Comparison of ENCODE assay signal across 1 cellular context in the genomic region with DNA sequence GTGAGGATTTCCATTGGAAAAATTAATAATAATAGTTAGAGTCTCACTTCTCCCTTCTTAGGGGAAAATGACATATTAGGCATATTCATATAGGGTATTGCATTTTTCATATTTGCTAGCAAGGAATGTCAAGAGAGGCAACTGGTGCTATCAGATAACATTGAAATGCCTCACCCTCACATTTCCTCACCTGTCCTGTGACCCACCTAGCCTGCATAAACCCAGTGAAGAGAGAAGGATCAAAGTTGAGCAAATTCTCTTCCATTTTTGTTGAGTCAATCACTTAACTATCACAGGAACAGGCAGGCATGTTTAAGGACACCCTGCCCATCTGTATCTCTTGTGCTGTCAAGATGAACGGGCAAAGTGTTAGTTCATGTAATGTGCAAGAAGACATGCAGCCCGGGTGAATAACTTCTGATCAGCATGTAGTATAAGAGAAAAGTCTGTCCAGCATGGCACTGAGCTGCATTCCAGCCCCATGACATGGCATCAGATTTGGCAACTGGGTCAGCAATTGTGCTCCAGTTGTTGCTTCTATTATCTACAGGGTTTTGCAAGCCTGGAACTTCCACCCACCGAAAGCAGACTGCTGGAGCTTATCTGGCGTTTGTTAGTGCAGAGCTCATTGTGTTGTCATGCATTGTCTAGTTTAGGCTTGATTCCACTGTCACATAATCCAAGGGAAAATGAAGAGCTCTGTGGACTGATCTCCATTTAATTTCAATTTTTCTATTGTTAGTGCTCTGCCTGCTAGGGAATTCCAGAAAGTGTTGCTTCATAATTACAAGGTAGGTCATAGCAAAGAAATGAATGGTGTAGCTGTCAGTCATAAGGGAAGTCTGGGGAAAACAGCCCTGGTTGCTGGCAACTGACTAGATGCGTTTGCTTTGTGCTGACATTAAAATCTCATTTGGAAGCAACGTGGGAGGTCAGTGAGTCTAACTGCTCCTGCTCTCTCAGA.
TF ChIP-seq lines count a peak whose summit lies in the region.

No MANE protein-coding gene starts in this region.

TF ChIP-seq in HepG2, 621 proteins besides CTCF, POLR2A, EP300 and RAD21 (continued from another document and continues in another):
- TF ChIP-seq, protein P1, sequence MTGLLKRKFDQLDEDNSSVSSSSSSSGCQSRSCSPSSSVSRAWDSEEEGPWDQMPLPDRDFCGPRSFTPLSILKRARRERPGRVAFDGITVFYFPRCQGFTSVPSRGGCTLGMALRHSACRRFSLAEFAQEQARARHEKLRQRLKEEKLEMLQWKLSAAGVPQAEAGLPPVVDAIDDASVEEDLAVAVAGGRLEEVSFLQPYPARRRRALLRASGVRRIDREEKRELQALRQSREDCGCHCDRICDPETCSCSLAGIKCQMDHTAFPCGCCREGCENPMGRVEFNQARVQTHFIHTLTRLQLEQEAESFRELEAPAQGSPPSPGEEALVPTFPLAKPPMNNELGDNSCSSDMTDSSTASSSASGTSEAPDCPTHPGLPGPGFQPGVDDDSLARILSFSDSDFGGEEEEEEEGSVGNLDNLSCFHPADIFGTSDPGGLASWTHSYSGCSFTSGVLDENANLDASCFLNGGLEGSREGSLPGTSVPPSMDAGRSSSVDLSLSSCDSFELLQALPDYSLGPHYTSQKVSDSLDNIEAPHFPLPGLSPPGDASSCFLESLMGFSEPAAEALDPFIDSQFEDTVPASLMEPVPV (CRISPR knock-in tag; IDR thresholded peaks at IDR 0.05): no peak
- TF ChIP-seq TEAD3 (CRISPR knock-in tag; optimal IDR thresholded peaks at IDR 0.05; ENCODE audit: borderline replicate concordance) (peak; percentile 85), ZNF335 (CRISPR knock-in tag; IDR thresholded peaks at IDR 0.05) (0 out of 2 replicates have a peak, but pooled peaks have one; percentile 55), HOXD1 (CRISPR knock-in tag; IDR thresholded peaks at IDR 0.05) (no peak), ZNF292 (CRISPR knock-in tag; IDR thresholded peaks at IDR 0.05; ENCODE audit: borderline replicate concordance, low read depth) (no peak), REPIN1 (CRISPR knock-in tag; IDR thresholded peaks at IDR 0.05; ENCODE audit: borderline replicate concordance, low read depth) (0 out of 2 replicates have a peak, but pooled peaks have one; percentile 49), MZF1 (CRISPR knock-in tag; IDR thresholded peaks at IDR 0.05; ENCODE audit: borderline replicate concordance) (no peak), ZBTB38 (CRISPR knock-in tag; IDR thresholded peaks at IDR 0.05) (peak; percentile 45; the same call in 1 of the 2 replicates), SOX5 (CRISPR knock-in tag; IDR thresholded peaks at IDR 0.05; ENCODE audit: borderline replicate concordance) (peak; percentile 78), EHMT2 (IDR thresholded peaks at IDR 0.05; ENCODE audit: borderline replicate concordance, low read depth, low read length) (peak; percentile 53; the same call in 1 of the 2 replicates), ZNF652 (CRISPR knock-in tag; IDR thresholded peaks at IDR 0.05; ENCODE audit: borderline replicate concordance, low read depth) (peak; percentile 21; the same call in 1 of the 2 replicates), NCOA2 (CRISPR knock-in tag; IDR thresholded peaks at IDR 0.05) (no peak; the same call in 1 of the 2 replicates), RCOR2 (CRISPR knock-in tag; IDR thresholded peaks at IDR 0.05) (peak; percentile 22; the same call in 1 of the 2 replicates), ZFP36L1 (CRISPR knock-in tag; IDR thresholded peaks at IDR 0.05) (0 out of 2 replicates have a peak, but pooled peaks have one; percentile 33), JUN (CRISPR knock-in tag; IDR thresholded peaks at IDR 0.05) (peak; percentile 71), ZBTB7A (CRISPR knock-in tag; IDR thresholded peaks at IDR 0.05) (no peak), ZNF496 (CRISPR knock-in tag; IDR thresholded peaks at IDR 0.05; ENCODE audit: insufficient replicate concordance) (no peak), YY1 (IDR thresholded peaks at IDR 0.05; ENCODE audit: insufficient read depth, insufficient replicate concordance, low read depth, low read length) (no peak), ZNF644 (CRISPR knock-in tag; IDR thresholded peaks at IDR 0.05; ENCODE audit: low read depth) (peak; percentile 55; the same call in 1 of the 2 replicates), ZSCAN29 (CRISPR knock-in tag; conservative IDR thresholded peaks at IDR 0.05) (0 out of 2 replicates have a peak, but pooled peaks have one; percentile 23), ZNF501 (CRISPR knock-in tag; IDR thresholded peaks at IDR 0.05) (peak; percentile 15; the same call in 1 of the 2 replicates), NR2F6 (IDR thresholded peaks at IDR 0.05) (no peak), NR2F6 (CRISPR knock-in tag; IDR thresholded peaks at IDR 0.05) (peak; percentile 8; the same call in 1 of the 2 replicates), MED1 (CRISPR knock-in tag; IDR thresholded peaks at IDR 0.05) (peak; percentile 78), XRCC5 (optimal IDR thresholded peaks at IDR 0.05; ENCODE audit: low read length) (no peak), HNRNPUL1 (IDR thresholded peaks at IDR 0.05; ENCODE audit: low read depth, low read length) (no peak), FOXA3 (CRISPR knock-in tag; IDR thresholded peaks at IDR 0.05) (peak; percentile 32; the same call in 1 of the 2 replicates), ZNF263 (CRISPR knock-in tag; IDR thresholded peaks at IDR 0.05) (peak; percentile 33; the same call in 1 of the 2 replicates), PAF1 (CRISPR knock-in tag; IDR thresholded peaks at IDR 0.05) (no peak), SMAD9 (CRISPR knock-in tag; IDR thresholded peaks at IDR 0.05) (no peak), ZNF556 (CRISPR knock-in tag; IDR thresholded peaks at IDR 0.05; ENCODE audit: borderline replicate concordance) (no peak), RXRA (CRISPR knock-in tag; IDR thresholded peaks at IDR 0.05) (peak; percentile 55; the same call in 1 of the 2 replicates), SAP130 (CRISPR knock-in tag; IDR thresholded peaks at IDR 0.05; ENCODE audit: low read depth) (peak; percentile 37; the same call in 1 of the 2 replicates), ZSCAN31 (CRISPR knock-in tag; IDR thresholded peaks at IDR 0.05; ENCODE audit: low read depth) (no peak), AKAP8 (CRISPR knock-in tag; IDR thresholded peaks at IDR 0.05) (no peak), ZNF879 (CRISPR knock-in tag; IDR thresholded peaks at IDR 0.05) (no peak), MAZ (IDR thresholded peaks at IDR 0.05; ENCODE audit: borderline replicate concordance, low read depth, low read length) (no peak), MAZ (CRISPR knock-in tag; IDR thresholded peaks at IDR 0.05; ENCODE audit: low read depth) (peak; percentile 41; the same call in 1 of the 2 replicates), ZNF530 (CRISPR knock-in tag; IDR thresholded peaks at IDR 0.05; ENCODE audit: low read depth) (no peak), CBX5 (CRISPR knock-in tag; IDR thresholded peaks at IDR 0.05; ENCODE audit: borderline replicate concordance) (peak; percentile 50; the same call in 1 of the 2 replicates), SALL1 (CRISPR knock-in tag; IDR thresholded peaks at IDR 0.05) (peak; percentile 45; the same call in 1 of the 2 replicates), ZNF274 (CRISPR knock-in tag; IDR thresholded peaks at IDR 0.05) (no peak), GLI4 (CRISPR knock-in tag; IDR thresholded peaks at IDR 0.05; ENCODE audit: borderline replicate concordance) (no peak), ZNF451 (CRISPR knock-in tag; IDR thresholded peaks at IDR 0.05) (no peak), ZNF674 (CRISPR knock-in tag; IDR thresholded peaks at IDR 0.05; ENCODE audit: low read depth) (0 out of 2 replicates have a peak, but pooled peaks have one; percentile 41)
- TF ChIP-seq, protein P2, sequence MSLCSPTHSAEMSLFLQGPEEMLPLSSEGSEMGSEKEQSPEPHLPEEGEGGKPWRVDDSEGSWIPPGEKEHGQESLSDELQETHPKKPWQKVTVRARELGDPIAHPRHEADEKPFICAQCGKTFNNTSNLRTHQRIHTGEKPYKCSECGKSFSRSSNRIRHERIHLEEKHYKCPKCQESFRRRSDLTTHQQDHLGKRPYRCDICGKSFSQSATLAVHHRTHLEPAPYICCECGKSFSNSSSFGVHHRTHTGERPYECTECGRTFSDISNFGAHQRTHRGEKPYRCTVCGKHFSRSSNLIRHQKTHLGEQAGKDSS (CRISPR knock-in tag; IDR thresholded peaks at IDR 0.05; ENCODE audit: borderline replicate concordance, low read depth): no peak
- TF ChIP-seq, protein P3, sequence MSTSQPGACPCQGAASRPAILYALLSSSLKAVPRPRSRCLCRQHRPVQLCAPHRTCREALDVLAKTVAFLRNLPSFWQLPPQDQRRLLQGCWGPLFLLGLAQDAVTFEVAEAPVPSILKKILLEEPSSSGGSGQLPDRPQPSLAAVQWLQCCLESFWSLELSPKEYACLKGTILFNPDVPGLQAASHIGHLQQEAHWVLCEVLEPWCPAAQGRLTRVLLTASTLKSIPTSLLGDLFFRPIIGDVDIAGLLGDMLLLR (CRISPR knock-in tag; IDR thresholded peaks at IDR 0.05): no peak
- TF ChIP-seq, protein P4, sequence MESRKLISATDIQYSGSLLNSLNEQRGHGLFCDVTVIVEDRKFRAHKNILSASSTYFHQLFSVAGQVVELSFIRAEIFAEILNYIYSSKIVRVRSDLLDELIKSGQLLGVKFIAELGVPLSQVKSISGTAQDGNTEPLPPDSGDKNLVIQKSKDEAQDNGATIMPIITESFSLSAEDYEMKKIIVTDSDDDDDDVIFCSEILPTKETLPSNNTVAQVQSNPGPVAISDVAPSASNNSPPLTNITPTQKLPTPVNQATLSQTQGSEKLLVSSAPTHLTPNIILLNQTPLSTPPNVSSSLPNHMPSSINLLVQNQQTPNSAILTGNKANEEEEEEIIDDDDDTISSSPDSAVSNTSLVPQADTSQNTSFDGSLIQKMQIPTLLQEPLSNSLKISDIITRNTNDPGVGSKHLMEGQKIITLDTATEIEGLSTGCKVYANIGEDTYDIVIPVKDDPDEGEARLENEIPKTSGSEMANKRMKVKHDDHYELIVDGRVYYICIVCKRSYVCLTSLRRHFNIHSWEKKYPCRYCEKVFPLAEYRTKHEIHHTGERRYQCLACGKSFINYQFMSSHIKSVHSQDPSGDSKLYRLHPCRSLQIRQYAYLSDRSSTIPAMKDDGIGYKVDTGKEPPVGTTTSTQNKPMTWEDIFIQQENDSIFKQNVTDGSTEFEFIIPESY (CRISPR knock-in tag; IDR thresholded peaks at IDR 0.05): peak; percentile 19; the same call in 1 of the 2 replicates
- TF ChIP-seq, protein P5, sequence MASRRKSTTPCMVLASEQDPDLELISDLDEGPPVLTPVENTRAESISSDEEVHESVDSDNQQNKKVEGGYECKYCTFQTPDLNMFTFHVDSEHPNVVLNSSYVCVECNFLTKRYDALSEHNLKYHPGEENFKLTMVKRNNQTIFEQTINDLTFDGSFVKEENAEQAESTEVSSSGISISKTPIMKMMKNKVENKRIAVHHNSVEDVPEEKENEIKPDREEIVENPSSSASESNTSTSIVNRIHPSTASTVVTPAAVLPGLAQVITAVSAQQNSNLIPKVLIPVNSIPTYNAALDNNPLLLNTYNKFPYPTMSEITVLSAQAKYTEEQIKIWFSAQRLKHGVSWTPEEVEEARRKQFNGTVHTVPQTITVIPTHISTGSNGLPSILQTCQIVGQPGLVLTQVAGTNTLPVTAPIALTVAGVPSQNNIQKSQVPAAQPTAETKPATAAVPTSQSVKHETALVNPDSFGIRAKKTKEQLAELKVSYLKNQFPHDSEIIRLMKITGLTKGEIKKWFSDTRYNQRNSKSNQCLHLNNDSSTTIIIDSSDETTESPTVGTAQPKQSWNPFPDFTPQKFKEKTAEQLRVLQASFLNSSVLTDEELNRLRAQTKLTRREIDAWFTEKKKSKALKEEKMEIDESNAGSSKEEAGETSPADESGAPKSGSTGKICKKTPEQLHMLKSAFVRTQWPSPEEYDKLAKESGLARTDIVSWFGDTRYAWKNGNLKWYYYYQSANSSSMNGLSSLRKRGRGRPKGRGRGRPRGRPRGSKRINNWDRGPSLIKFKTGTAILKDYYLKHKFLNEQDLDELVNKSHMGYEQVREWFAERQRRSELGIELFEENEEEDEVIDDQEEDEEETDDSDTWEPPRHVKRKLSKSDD (CRISPR knock-in tag; IDR thresholded peaks at IDR 0.05; ENCODE audit: low read depth): 0 out of 2 replicates have a peak, but pooled peaks have one; percentile 67
- TF ChIP-seq, protein P6, sequence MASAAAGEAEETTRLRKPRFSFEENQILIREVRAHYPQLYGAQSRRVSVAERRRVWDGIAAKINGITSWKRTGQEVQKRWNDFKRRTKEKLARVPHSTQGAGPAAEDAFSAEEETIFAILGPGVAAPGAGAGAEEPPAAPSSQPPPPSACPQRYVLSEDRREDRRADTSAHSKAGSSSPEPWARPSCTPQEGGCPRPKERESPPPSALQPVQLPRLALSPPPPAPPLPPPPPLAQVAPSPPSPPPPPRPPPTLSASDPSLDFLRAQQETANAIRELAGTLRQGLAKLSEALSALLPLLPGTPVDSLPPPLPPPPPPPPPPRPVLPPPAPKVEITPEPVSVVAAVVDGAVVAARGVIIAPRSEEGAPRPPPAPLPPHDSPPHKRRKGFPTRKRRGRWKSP (CRISPR knock-in tag; IDR thresholded peaks at IDR 0.05): no peak
- TF ChIP-seq, protein P7, sequence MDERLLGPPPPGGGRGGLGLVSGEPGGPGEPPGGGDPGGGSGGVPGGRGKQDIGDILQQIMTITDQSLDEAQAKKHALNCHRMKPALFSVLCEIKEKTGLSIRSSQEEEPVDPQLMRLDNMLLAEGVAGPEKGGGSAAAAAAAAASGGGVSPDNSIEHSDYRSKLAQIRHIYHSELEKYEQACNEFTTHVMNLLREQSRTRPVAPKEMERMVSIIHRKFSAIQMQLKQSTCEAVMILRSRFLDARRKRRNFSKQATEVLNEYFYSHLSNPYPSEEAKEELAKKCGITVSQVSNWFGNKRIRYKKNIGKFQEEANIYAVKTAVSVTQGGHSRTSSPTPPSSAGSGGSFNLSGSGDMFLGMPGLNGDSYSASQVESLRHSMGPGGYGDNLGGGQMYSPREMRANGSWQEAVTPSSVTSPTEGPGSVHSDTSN (CRISPR knock-in tag; IDR thresholded peaks at IDR 0.05): peak; percentile 63
- TF ChIP-seq, protein P8, sequence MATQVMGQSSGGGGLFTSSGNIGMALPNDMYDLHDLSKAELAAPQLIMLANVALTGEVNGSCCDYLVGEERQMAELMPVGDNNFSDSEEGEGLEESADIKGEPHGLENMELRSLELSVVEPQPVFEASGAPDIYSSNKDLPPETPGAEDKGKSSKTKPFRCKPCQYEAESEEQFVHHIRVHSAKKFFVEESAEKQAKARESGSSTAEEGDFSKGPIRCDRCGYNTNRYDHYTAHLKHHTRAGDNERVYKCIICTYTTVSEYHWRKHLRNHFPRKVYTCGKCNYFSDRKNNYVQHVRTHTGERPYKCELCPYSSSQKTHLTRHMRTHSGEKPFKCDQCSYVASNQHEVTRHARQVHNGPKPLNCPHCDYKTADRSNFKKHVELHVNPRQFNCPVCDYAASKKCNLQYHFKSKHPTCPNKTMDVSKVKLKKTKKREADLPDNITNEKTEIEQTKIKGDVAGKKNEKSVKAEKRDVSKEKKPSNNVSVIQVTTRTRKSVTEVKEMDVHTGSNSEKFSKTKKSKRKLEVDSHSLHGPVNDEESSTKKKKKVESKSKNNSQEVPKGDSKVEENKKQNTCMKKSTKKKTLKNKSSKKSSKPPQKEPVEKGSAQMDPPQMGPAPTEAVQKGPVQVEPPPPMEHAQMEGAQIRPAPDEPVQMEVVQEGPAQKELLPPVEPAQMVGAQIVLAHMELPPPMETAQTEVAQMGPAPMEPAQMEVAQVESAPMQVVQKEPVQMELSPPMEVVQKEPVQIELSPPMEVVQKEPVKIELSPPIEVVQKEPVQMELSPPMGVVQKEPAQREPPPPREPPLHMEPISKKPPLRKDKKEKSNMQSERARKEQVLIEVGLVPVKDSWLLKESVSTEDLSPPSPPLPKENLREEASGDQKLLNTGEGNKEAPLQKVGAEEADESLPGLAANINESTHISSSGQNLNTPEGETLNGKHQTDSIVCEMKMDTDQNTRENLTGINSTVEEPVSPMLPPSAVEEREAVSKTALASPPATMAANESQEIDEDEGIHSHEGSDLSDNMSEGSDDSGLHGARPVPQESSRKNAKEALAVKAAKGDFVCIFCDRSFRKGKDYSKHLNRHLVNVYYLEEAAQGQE (IDR thresholded peaks at IDR 0.05; ENCODE audit: borderline replicate concordance in 1 of 2, low read depth in 1 of 2, low read length in 2 of 2): 0 out of 4 replicates have a peak, but pooled peaks of 1 of the 2 experiments have one; percentile 1
